In the genomic region with DNA sequence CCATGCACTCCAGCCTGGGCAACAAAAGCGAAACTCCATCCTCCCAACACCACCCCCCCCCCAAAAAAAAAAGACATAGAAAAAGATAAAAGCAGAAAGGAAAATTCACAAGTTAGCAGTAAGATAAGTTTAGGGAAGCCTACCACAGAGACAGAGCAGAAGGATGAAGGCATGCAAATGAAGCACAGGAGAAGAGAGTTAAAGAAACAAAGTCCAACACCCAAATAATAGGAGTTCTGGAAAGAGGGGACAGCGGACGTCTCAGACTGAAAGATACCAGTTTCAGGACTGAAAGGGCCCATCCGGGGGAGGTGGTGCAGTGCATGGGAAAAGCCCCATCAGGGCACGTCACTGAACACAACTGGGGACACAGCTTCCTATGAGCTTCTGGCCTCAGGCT, we compare ENCODE assay signal across 18 cellular contexts. TPM values are rescaled to one million over a fixed set of nuclear protein-coding genes. Genes with fewer than 3 reads are reported as not detected.
DNase-seq lines count a peak whose midpoint lies in the region; ATAC-seq, FAIRE-seq and TF ChIP-seq lines count a peak whose summit lies in the region.
"Had no signal": no experiment of that assay in that cellular context is flagged by ENCODE, and none has a peak within 500 bp of the region (broad histone marks: within the 10 kb centered on the region; RNA-seq: fewer than 3 reads in every experiment).

No MANE protein-coding gene starts in this region.

- no peak overlapping the region for H3K4me3 ChIP-seq in CD8-positive, alpha-beta memory T cell (ENCODE audit: low read length)
- H3K4me3 ChIP-seq: SJCRH30 had no signal

- H3K9me3 ChIP-seq in CD8-positive, alpha-beta memory T cell (ENCODE audit: low read length), result no peaks in the 10 kb centered on the region
- H3K9me3 ChIP-seq: SJCRH30 had no signal

- no peak for DNase-seq in activated T-cell treated with anti-CD3 and anti-CD28 coated beads, Interleukin-2, amount 50 U/mL, for 72 hours
- no peak for DNase-seq in activated T-cell treated with anti-CD3 and anti-CD28 coated beads, Interleukin-2, amount 50 U/mL, for 48 hours
- DNase-seq in CD8-positive, alpha-beta memory T cell, result no peak
- DNase-seq in stimulated activated CD8-positive, alpha-beta memory T cell treated with anti-CD3 and anti-CD28 coated beads, Interleukin-4, amount 100 ng/mL, for 48 hours, result peak; percentile 24
- no peak for DNase-seq in stimulated activated CD4-positive, alpha-beta T cell treated with anti-CD3 and anti-CD28 coated beads, Interleukin-2, amount 100 ng/mL, for 48 hours
- DNase-seq in erythroblast (lab: John Stamatoyannopoulos, UW) (no peak), D721Med (ENCODE audit: insufficient read length, low spot score) (no peak)
- DNase-seq: GDM1, KG1, NCI-H1436 treated with DMSO at 0.1 percent for 48 hours, NCI-H2081, NCI-H82, PC-3, SJCRH30 had no signal

- peaks cover 23% of the 10 kb centered on the region for H3K4me1 Mint-ChIP-seq in activated T-cell treated with anti-CD3 and anti-CD28 coated beads, Interleukin-2, amount 50 U/mL, for 72 hours (ENCODE audit: low read depth)
- H3K4me1 Mint-ChIP-seq in CD8-positive, alpha-beta memory T cell, result peaks cover 17 to 36% (median 24%) of the 10 kb centered on the region in 3 donors
- peaks cover 16% of the 10 kb centered on the region for H3K4me1 Mint-ChIP-seq in activated T-helper 17 cell treated with anti-CD3 and anti-CD28 coated beads, Interleukin-2, amount 50 U/mL, for 72 hours

- H3K36me3 ChIP-seq in CD8-positive, alpha-beta memory T cell (ENCODE audit: insufficient read depth, low read length), result peaks cover 16% of the 10 kb centered on the region
- H3K36me3 ChIP-seq: SJCRH30 had no signal

- FAIRE-seq in D721Med (lab: Jason Lieb, UNC), result no peak
- FAIRE-seq: GM12892, HepG2 had no signal

- no peak for ATAC-seq in activated T-cell treated with anti-CD3 and anti-CD28 coated beads, Interleukin-2, amount 50 U/mL, for 72 hours (replicated peaks in 1 of 2)
- no peak for ATAC-seq in activated T-helper 17 cell treated with anti-CD3 and anti-CD28 coated beads, Interleukin-2, amount 50 U/mL, for 72 hours (replicated peaks)
- ATAC-seq: HepG2, PC-3 had no signal

- POLR2A ChIA-PET in CD8-positive, alpha-beta memory T cell (lab: Charles Lee), result interaction anchor here (0.7 kb wide), 1 partner anchor 47 kb away, joined by 4 read pairs; no protein-coding TSS in a partner anchor

- CTCF ChIA-PET in CD8-positive, alpha-beta memory T cell (lab: Charles Lee), result interaction anchor here (0.8 to 1.0 kb wide), 2 partner anchors 8 to 70 kb away, joined by 3 read pairs; no protein-coding TSS in a partner anchor

- H3K27me3 ChIP-seq in CD8-positive, alpha-beta memory T cell (ENCODE audit: insufficient read depth, low read length, poor library complexity, severe bottlenecking), result no peaks in the 10 kb centered on the region
- H3K27me3 ChIP-seq: SJCRH30 had no signal

- no peaks in the 10 kb centered on the region for H3K27me3 Mint-ChIP-seq in activated T-cell treated with anti-CD3 and anti-CD28 coated beads, Interleukin-2, amount 50 U/mL, for 72 hours (ENCODE audit: low read depth)
- no peaks in the 10 kb centered on the region for H3K27me3 Mint-ChIP-seq in CD8-positive, alpha-beta memory T cell
- H3K27me3 Mint-ChIP-seq in activated T-helper 17 cell treated with anti-CD3 and anti-CD28 coated beads, Interleukin-2, amount 50 U/mL, for 72 hours, result no peaks in the 10 kb centered on the region

- H3K4me3 Mint-ChIP-seq in activated T-cell treated with anti-CD3 and anti-CD28 coated beads, Interleukin-2, amount 50 U/mL, for 72 hours, result no peak overlapping the region
- H3K4me3 Mint-ChIP-seq in CD8-positive, alpha-beta memory T cell, result no peak overlapping the region
- no peak overlapping the region for H3K4me3 Mint-ChIP-seq in activated T-helper 17 cell treated with anti-CD3 and anti-CD28 coated beads, Interleukin-2, amount 50 U/mL, for 72 hours

- H3K4me1 ChIP-seq in CD8-positive, alpha-beta memory T cell (ENCODE audit: insufficient read depth, low read length), result peaks cover 14% of the 10 kb centered on the region

- H3K9me3 Mint-ChIP-seq in activated T-cell treated with anti-CD3 and anti-CD28 coated beads, Interleukin-2, amount 50 U/mL, for 72 hours, result no peaks in the 10 kb centered on the region
- no peaks in the 10 kb centered on the region for H3K9me3 Mint-ChIP-seq in CD8-positive, alpha-beta memory T cell
- no peaks in the 10 kb centered on the region for H3K9me3 Mint-ChIP-seq in activated T-helper 17 cell treated with anti-CD3 and anti-CD28 coated beads, Interleukin-2, amount 50 U/mL, for 72 hours

- TF ChIP-seq CTCF in D721Med (IDR thresholded peaks at IDR 0.05; ENCODE audit: insufficient read depth, missing control alignments), result no peak

- peaks cover 5 to 22% of the 10 kb centered on the region in 2 donors for H3K36me3 Mint-ChIP-seq in activated T-cell treated with anti-CD3 and anti-CD28 coated beads, Interleukin-2, amount 50 U/mL, for 72 hours (ENCODE audit: insufficient read depth in 2 of 2)
- peaks cover 0 to 63% (median 7%) of the 10 kb centered on the region in 3 donors for H3K36me3 Mint-ChIP-seq in CD8-positive, alpha-beta memory T cell
- H3K36me3 Mint-ChIP-seq in activated T-helper 17 cell treated with anti-CD3 and anti-CD28 coated beads, Interleukin-2, amount 50 U/mL, for 72 hours (ENCODE audit: low read depth), result peaks cover 71% of the 10 kb centered on the region

- H3K27ac ChIP-seq in CD8-positive, alpha-beta memory T cell (ENCODE audit: low read depth, low read length), result no peak overlapping the region
- H3K27ac ChIP-seq: RWPE1, SJCRH30 had no signal

- H3K27ac Mint-ChIP-seq in activated T-cell treated with anti-CD3 and anti-CD28 coated beads, Interleukin-2, amount 50 U/mL, for 72 hours, result peak overlapping the region; percentile 53
- peak overlapping the region in 5 of 8 donors; percentile 74 to 91 (median 85) for H3K27ac Mint-ChIP-seq in CD8-positive, alpha-beta memory T cell
- H3K27ac Mint-ChIP-seq in activated T-helper 17 cell treated with anti-CD3 and anti-CD28 coated beads, Interleukin-2, amount 50 U/mL, for 72 hours, result peak overlapping the region; percentile 62

- no peak for TF ChIP-seq POLR2A in erythroblast (IDR thresholded peaks at IDR 0.05; ENCODE audit: low read length)

RNA-seq across cellular contexts. Expression of gene OTULIN, which starts 54.3 kb away (rescaled TPM):
- total RNA-seq in activated T-cell treated with anti-CD3 and anti-CD28 coated beads, Interleukin-2, amount 50 U/mL, for 72 hours, result 10 to 100 TPM; 72.9 to 77.9 TPM
- 10 to 100 TPM; 86.2 to 87.6 TPM for total RNA-seq in CD8-positive, alpha-beta memory T cell
- 28.1 TPM for polyA plus RNA-seq in CD8-positive, alpha-beta memory T cell
- total RNA-seq in activated T-helper 17 cell treated with anti-CD3 and anti-CD28 coated beads, Interleukin-2, amount 50 U/mL, for 72 hours, result 10 to 100 TPM; 67.2 to 73.9 TPM
